15 cellular contexts compared by ENCODE assay signal in the genomic region with DNA sequence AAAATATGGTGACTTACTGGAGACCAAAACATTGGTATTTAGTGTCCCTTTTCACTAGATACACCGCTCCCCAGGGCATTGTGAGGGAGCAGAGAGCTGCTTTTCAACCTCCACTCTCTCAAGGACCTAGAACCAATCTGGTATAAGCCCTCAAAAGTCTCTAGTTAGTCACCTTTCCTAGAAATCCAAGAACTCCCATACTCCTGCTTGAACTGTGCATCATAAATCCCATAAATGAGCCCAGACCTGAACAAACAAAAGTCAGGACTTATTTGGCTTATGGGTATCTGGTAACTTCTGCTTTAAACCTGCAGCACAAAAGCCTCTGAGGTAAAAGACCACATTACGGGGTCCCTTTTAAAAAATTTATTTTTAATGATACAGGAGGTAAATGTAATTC.
DNase-seq lines count a peak whose midpoint lies in the region; ATAC-seq and TF ChIP-seq lines count a peak whose summit lies in the region.
"Had no signal": no experiment of that assay in that cellular context is flagged by ENCODE, and none has a peak within 500 bp of the region (broad histone marks: within the 10 kb centered on the region; RNA-seq: fewer than 3 reads in every experiment).

No MANE protein-coding gene starts in this region.

- TF ChIP-seq POLR2A in heart left ventricle (IDR thresholded peaks at IDR 0.05) = no peak

- POLR2A ChIA-PET in RWPE1 (lab: Yijun Ruan, JAX; ENCODE audit: low non-redundant PET) = no interaction called here

- H3K4me1 ChIP-seq in heart left ventricle (peaks cover 0 to 23% (median 9%) of the 10 kb centered on the region in 12 donors), right atrium auricular region (peaks cover 0 to 13% of the 10 kb centered on the region in 2 donors)

- H3K9me3 ChIP-seq in heart left ventricle (no peaks in the 10 kb centered on the region), right atrium auricular region (no peaks in the 10 kb centered on the region)

- in situ Hi-C loops in GM13977 (cut with MboI; ENCODE audit: low pct_unique_long_range_greater_than_20kb, low sequenced_read_pairs, unreplicated experiment) = no loop called here

- ATAC-seq in heart left ventricle = peak in 3 of 4 donors; percentile 5 to 33 (median 13)
- ATAC-seq: CD8-positive, alpha-beta T cell had no signal

- no peak for DNase-seq in heart left ventricle
- no peak for DNase-seq in right atrium auricular region (ENCODE audit: low spot score)
- no peak for DNase-seq in chondrocyte (ENCODE audit: low spot score)
- no peak for DNase-seq in RWPE1 (ENCODE audit: low spot score)
- no peak for DNase-seq in stimulated activated CD4-positive, alpha-beta T cell treated with anti-CD3 and anti-CD28 coated beads, Interleukin-1b, Interleukin-23, amount 100 ng/mL, for 48 hours
- DNase-seq in GM13977 (ENCODE audit: low spot score) = no peak
- DNase-seq: CD8-positive, alpha-beta T cell; KBM-7; NCI-H1105 treated with DMSO at 0.1 percent for 48 hours; NCI-H1694 treated with DMSO at 0.1 percent for 48 hours; NCI-H510A; NCI-H748 treated with DMSO at 0.1 percent for 48 hours; NK-92 treated with Interleukin-12 subunit alpha and Interleukin-12 subunit beta, amount 100 ng/mL, for 24 hours; OCI-M1 had no signal

- H3K27me3 ChIP-seq in heart left ventricle (no peaks in the 10 kb centered on the region), right atrium auricular region (no peaks in the 10 kb centered on the region)

- peaks cover 25% of the 10 kb centered on the region for H3K4me1 Mint-ChIP-seq in chondrocyte (ENCODE audit: low read depth)
- peaks cover 15% of the 10 kb centered on the region for H3K4me1 Mint-ChIP-seq in nephron

- peak overlapping the region; percentile 43 for H3K27ac Mint-ChIP-seq in chondrocyte (ENCODE audit: unreplicated experiment)
- H3K27ac Mint-ChIP-seq in nephron = peak overlapping the region in 2 of 3 experiments; percentile 51 to 74
- H3K27ac Mint-ChIP-seq: CD8-positive, alpha-beta T cell had no signal

- H3K27ac ChIP-seq in heart left ventricle (peak overlapping the region in 9 of 12 donors; percentile 14 to 80 (median 51)), right atrium auricular region (peak overlapping the region in 1 of 2 donors; percentile 51), RWPE1 (no peak overlapping the region)

- TF ChIP-seq CTCF in heart left ventricle (IDR thresholded peaks at IDR 0.05) (no peak), right atrium auricular region (IDR thresholded peaks at IDR 0.05) (no peak), chondrocyte (IDR thresholded peaks at IDR 0.05) (no peak), nephron (IDR thresholded peaks at IDR 0.05; ENCODE audit: unreplicated experiment in 3 of 3) (no peak), RWPE1 (conservative IDR thresholded peaks at IDR 0.05; ENCODE audit: low read depth) (no peak), GM13977 (IDR thresholded peaks at IDR 0.05; ENCODE audit: extremely low read depth, insufficient read depth, missing control alignments) (no peak)

- no peaks in the 10 kb centered on the region for H3K36me3 Mint-ChIP-seq in chondrocyte (ENCODE audit: low read depth)
- H3K36me3 Mint-ChIP-seq in nephron (ENCODE audit: low read depth) = no peaks in the 10 kb centered on the region
- H3K36me3 Mint-ChIP-seq: CD8-positive, alpha-beta T cell had no signal

- H3K27me3 Mint-ChIP-seq in chondrocyte (ENCODE audit: low read depth) = no peaks in the 10 kb centered on the region
- H3K27me3 Mint-ChIP-seq in nephron (ENCODE audit: low read depth) = no peaks in the 10 kb centered on the region

- 85 to 88% (median 87%) methylated on average over 2 of the region's 2 CpGs for WGBS in heart left ventricle, 4 donors

- H3K9me3 Mint-ChIP-seq in chondrocyte (ENCODE audit: low read depth) (no peaks in the 10 kb centered on the region), nephron (no peaks in the 10 kb centered on the region)
- H3K9me3 Mint-ChIP-seq: CD8-positive, alpha-beta T cell had no signal

- H3K4me3 ChIP-seq in heart left ventricle (no peak overlapping the region), right atrium auricular region (no peak overlapping the region)

- H3K36me3 ChIP-seq in heart left ventricle (no peaks in the 10 kb centered on the region), right atrium auricular region (no peaks in the 10 kb centered on the region)

- intact Hi-C loops in heart left ventricle (cut with DNase I) = loop anchor here in 1 of 10 donors (10.0 kb wide), 1 partner anchor 302 kb away; no protein-coding TSS in a partner anchor

- no peak overlapping the region for H3K4me3 Mint-ChIP-seq in chondrocyte (ENCODE audit: unreplicated experiment)
- H3K4me3 Mint-ChIP-seq in nephron = no peak overlapping the region
- H3K4me3 Mint-ChIP-seq: CD8-positive, alpha-beta T cell had no signal

- CTCF ChIA-PET in RWPE1 (lab: Yijun Ruan, JAX) = interaction anchor here (0.5 to 1.0 kb wide), 3 partner anchors 11 to 1274 kb away, joined by 3 to 5 read pairs (median 4); no protein-coding TSS in a partner anchor
